ENCODE assay signal across 27 cellular contexts in genomic region chrX:44456685-44457084, GRCh38.
"Had no signal": no experiment of that assay in that cellular context is flagged by ENCODE, and none has a peak within 500 bp of the region (broad histone marks: within the 10 kb centered on the region; RNA-seq: fewer than 3 reads in every experiment).

No MANE protein-coding gene starts in this region.

- ATAC-seq: activated CD8-positive, alpha-beta T cell treated with anti-CD3 and anti-CD28 coated beads for 36 hours; activated naive CD8-positive, alpha-beta T cell treated with anti-CD3 and anti-CD28 coated beads, Interleukin-2, amount 50 U/mL, for 24 hours; activated T-cell treated with anti-CD3 and anti-CD28 coated beads, Interleukin-2, amount 50 U/mL, for 72 hours had no signal

- FAIRE-seq: RCC 7860, TTC549 had no signal

- H3K27me3 Mint-ChIP-seq: activated CD4-positive, alpha-beta T cell treated with anti-CD3 and anti-CD28 coated beads, Interleukin-2, amount 10 ng/mL, durations not matched to agents 24 days and 14 days; activated CD8-positive, alpha-beta T cell treated with anti-CD3 and anti-CD28 coated beads for 36 hours; activated naive CD4-positive, alpha-beta T cell treated with anti-CD3 and anti-CD28 coated beads, Interleukin-2, amount 10 ng/mL, durations not matched to agents 7 days and 5 days; activated naive CD8-positive, alpha-beta T cell; activated naive CD8-positive, alpha-beta T cell treated with anti-CD3 and anti-CD28 coated beads, Interleukin-2, amount 50 U/mL, for 24 hours; brain had no signal

- H3K4me2 ChIP-seq: PC-9 had no signal

- H3K4me1 Mint-ChIP-seq: activated CD4-positive, alpha-beta T cell treated with anti-CD3 and anti-CD28 coated beads, Interleukin-2, amount 10 ng/mL, durations not matched to agents 24 days and 14 days; activated naive CD4-positive, alpha-beta T cell treated with anti-CD3 and anti-CD28 coated beads, Interleukin-2, amount 10 ng/mL, durations not matched to agents 7 days and 5 days; activated naive CD8-positive, alpha-beta T cell treated with anti-CD3 and anti-CD28 coated beads, Interleukin-2, amount 50 U/mL, for 24 hours; brain; central memory CD8-positive, alpha-beta T cell had no signal

- H3K9me3 ChIP-seq: MG63 had no signal

- DNase-seq: activated CD4-positive, alpha-beta T cell treated with anti-CD3 and anti-CD28 coated beads, Interleukin-2, amount 10 ng/mL, durations not matched to agents 24 days and 14 days; activated CD4-positive, alpha-beta T cell treated with anti-CD3 and anti-CD28 coated beads, Interleukin-2, amount 50 U/mL, for 4 hours; activated CD8-positive, alpha-beta T cell treated with anti-CD3 and anti-CD28 coated beads for 36 hours; activated naive CD4-positive, alpha-beta T cell treated with anti-CD3 and anti-CD28 coated beads, Interleukin-2, amount 10 ng/mL, durations not matched to agents 7 days and 5 days; activated naive CD8-positive, alpha-beta T cell treated with anti-CD3 and anti-CD28 coated beads, Interleukin-2, amount 50 U/mL, for 24 hours; activated T-cell treated with anti-CD3 and anti-CD28 coated beads, Interleukin-2, amount 50 U/mL, for 1 hour; activated T-cell treated with anti-CD3 and anti-CD28 coated beads, Interleukin-2, amount 50 U/mL, for 72 hours; anterior cingulate cortex; MG63; NCI-H1092; NCI-H1436 treated with DMSO at 0.1 percent for 48 hours; NCI-H1694 treated with DMSO at 0.1 percent for 48 hours; NCI-H2029; NCI-H345; NCI-H524 treated with DMSO at 0.1 percent for 48 hours; NK-92 treated with Interleukin-12 subunit alpha and Interleukin-12 subunit beta, amount 100 ng/mL, for 24 hours; PC-9; Right ventricle myocardium superior; SW 1271; T-helper 1 cell; T1000 had no signal

- H2AFZ ChIP-seq: PC-9 had no signal

- H3K36me3 Mint-ChIP-seq: activated naive CD4-positive, alpha-beta T cell treated with anti-CD3 and anti-CD28 coated beads, Interleukin-2, amount 10 ng/mL, durations not matched to agents 7 days and 5 days; activated naive CD8-positive, alpha-beta T cell; brain had no signal

- H3K36me3 ChIP-seq: cardiac muscle cell, MG63 had no signal

- H3K27ac ChIP-seq: cardiac muscle cell, PC-9 had no signal

- H3K27me3 ChIP-seq: cardiac muscle cell, MG63 had no signal

- H3K4me3 Mint-ChIP-seq: activated CD4-positive, alpha-beta T cell treated with anti-CD3 and anti-CD28 coated beads, Interleukin-2, amount 10 ng/mL, durations not matched to agents 24 days and 14 days; activated CD8-positive, alpha-beta T cell treated with anti-CD3 and anti-CD28 coated beads for 36 hours; activated naive CD4-positive, alpha-beta T cell treated with anti-CD3 and anti-CD28 coated beads, Interleukin-2, amount 10 ng/mL, durations not matched to agents 7 days and 5 days; activated naive CD8-positive, alpha-beta T cell; activated naive CD8-positive, alpha-beta T cell treated with anti-CD3 and anti-CD28 coated beads, Interleukin-2, amount 50 U/mL, for 24 hours; activated T-cell treated with anti-CD3 and anti-CD28 coated beads, Interleukin-2, amount 50 U/mL, for 72 hours; brain; central memory CD8-positive, alpha-beta T cell had no signal

- H3K27ac Mint-ChIP-seq: activated CD4-positive, alpha-beta T cell treated with anti-CD3 and anti-CD28 coated beads, Interleukin-2, amount 10 ng/mL, durations not matched to agents 24 days and 14 days; activated CD8-positive, alpha-beta T cell treated with anti-CD3 and anti-CD28 coated beads for 36 hours; activated naive CD4-positive, alpha-beta T cell treated with anti-CD3 and anti-CD28 coated beads, Interleukin-2, amount 10 ng/mL, durations not matched to agents 7 days and 5 days; activated naive CD8-positive, alpha-beta T cell; activated naive CD8-positive, alpha-beta T cell treated with anti-CD3 and anti-CD28 coated beads, Interleukin-2, amount 50 U/mL, for 24 hours; activated T-cell treated with anti-CD3 and anti-CD28 coated beads, Interleukin-2, amount 50 U/mL, for 72 hours; brain had no signal

- H3K9me3 Mint-ChIP-seq: activated CD4-positive, alpha-beta T cell treated with anti-CD3 and anti-CD28 coated beads, Interleukin-2, amount 10 ng/mL, durations not matched to agents 24 days and 14 days; activated CD8-positive, alpha-beta T cell treated with anti-CD3 and anti-CD28 coated beads for 36 hours; activated naive CD4-positive, alpha-beta T cell treated with anti-CD3 and anti-CD28 coated beads, Interleukin-2, amount 10 ng/mL, durations not matched to agents 7 days and 5 days; activated naive CD8-positive, alpha-beta T cell treated with anti-CD3 and anti-CD28 coated beads, Interleukin-2, amount 50 U/mL, for 24 hours; central memory CD8-positive, alpha-beta T cell had no signal

- H3K4me3 ChIP-seq: cardiac muscle cell, MG63, PC-9 had no signal
